ENCODE assay signal across 11 cellular contexts in genomic region chr16:31899505-31899904, GRCh38.
"Had no signal": no experiment of that assay in that cellular context is flagged by ENCODE, and none has a peak within 500 bp of the region (broad histone marks: within the 10 kb centered on the region; RNA-seq: fewer than 3 reads in every experiment).

No MANE protein-coding gene starts in this region.

- H3K4me1 ChIP-seq: tibial artery, uterus had no signal

- ATAC-seq: activated CD4-positive, CD25-positive, alpha-beta regulatory T cell treated with anti-CD3 and anti-CD28 coated beads, Interleukin-2, amount 50 U/mL, for 24 hours; heart right ventricle had no signal

- H3K27ac ChIP-seq: heart right ventricle, left ventricle myocardium inferior, tibial artery, uterus had no signal

- H3K27me3 ChIP-seq: heart right ventricle, tibial artery, uterus had no signal

- H3K27ac Mint-ChIP-seq: T-helper 2 cell treated with Interferon-gamma antibody and Interleukin-4, amounts not matched to agents 5 μg/mL and 100 μg/mL, for 36 hours had no signal

- H3K36me3 ChIP-seq: uterus had no signal

- H3K4me3 ChIP-seq: heart right ventricle, left ventricle myocardium inferior, tibial artery, uterus had no signal

- H3K4me3 Mint-ChIP-seq: T-helper 2 cell treated with Interferon-gamma antibody and Interleukin-4, amounts not matched to agents 5 μg/mL and 100 μg/mL, for 36 hours had no signal

- DNase-seq: activated T-cell treated with anti-CD3 and anti-CD28 coated beads, Interleukin-2, amount 50 U/mL, for 48 hours; foreskin melanocyte; heart right ventricle; left ventricle myocardium inferior; mesenchymal stem cell; SIG-M5; stimulated activated CD4-positive, alpha-beta T cell treated with anti-CD3 and anti-CD28 coated beads, Interleukin-4, amount 100 ng/mL, for 4 hours; tibial artery; uterus had no signal
